In genomic region chr5:89105836-89106235, GRCh38 we compare ENCODE assay signal across 16 cellular contexts.
"Had no signal": no experiment of that assay in that cellular context is flagged by ENCODE, and none has a peak within 500 bp of the region (broad histone marks: within the 10 kb centered on the region; RNA-seq: fewer than 3 reads in every experiment).

No MANE protein-coding gene starts in this region.

- H3K4me3 ChIP-seq: sigmoid colon, SJCRH30, tibial nerve had no signal

- H3K79me2 ChIP-seq: parathyroid adenoma had no signal

- H3K27ac Mint-ChIP-seq: activated CD4-positive, alpha-beta T cell treated with anti-CD3 and anti-CD28 coated beads, Interleukin-2, amount 10 ng/mL, durations not matched to agents 7 days and 5 days; activated naive CD8-positive, alpha-beta T cell treated with anti-CD3 and anti-CD28 coated beads for 36 hours; dendritic cell treated with granulocyte-macrophage colony-stimulating factor and Interleukin-4, amounts not matched to agents 40 ng/mL and 50 ng/mL, for 4 days; effector memory CD8-positive, alpha-beta T cell; naive thymus-derived CD8-positive, alpha-beta T cell; T-helper 2 cell treated with Interferon-gamma antibody and Interleukin-4, amounts not matched to agents 5 μg/mL and 100 μg/mL, for 36 hours had no signal

- H3K9me3 ChIP-seq: sigmoid colon, SJCRH30, tibial nerve had no signal

- H3K9ac ChIP-seq: parathyroid adenoma had no signal

- H2AFZ ChIP-seq: parathyroid adenoma had no signal

- H3K9me3 Mint-ChIP-seq: activated CD4-positive, alpha-beta T cell treated with anti-CD3 and anti-CD28 coated beads, Interleukin-2, amount 10 ng/mL, durations not matched to agents 7 days and 5 days; T-helper 2 cell treated with Interferon-gamma antibody and Interleukin-4, amounts not matched to agents 5 μg/mL and 100 μg/mL, for 36 hours had no signal

- H3K36me3 ChIP-seq: sigmoid colon, SJCRH30, tibial nerve had no signal

- H3K4me1 Mint-ChIP-seq: activated CD4-positive, alpha-beta T cell treated with anti-CD3 and anti-CD28 coated beads, Interleukin-2, amount 10 ng/mL, durations not matched to agents 7 days and 5 days; activated naive CD8-positive, alpha-beta T cell treated with anti-CD3 and anti-CD28 coated beads for 36 hours; naive thymus-derived CD8-positive, alpha-beta T cell had no signal

- H3K4me1 ChIP-seq: parathyroid adenoma, sigmoid colon, tibial nerve had no signal

- DNase-seq: activated CD4-positive, alpha-beta T cell treated with anti-CD3 and anti-CD28 coated beads, Interleukin-2, amount 10 ng/mL, durations not matched to agents 7 days and 5 days; activated CD8-positive, alpha-beta memory T cell treated with anti-CD3 and anti-CD28 coated beads, Interleukin-2, amount 50 U/mL, for 48 hours; activated gamma-delta T cell treated with Interleukin-2 at 50 U/mL for 16 hours; activated naive CD8-positive, alpha-beta T cell treated with anti-CD3 and anti-CD28 coated beads for 36 hours; amygdala; cerebellar nuclear complex; effector memory CD8-positive, alpha-beta T cell; naive thymus-derived CD8-positive, alpha-beta T cell; sigmoid colon; stimulated activated CD4-positive, alpha-beta T cell treated with anti-CD3 and anti-CD28 coated beads, Interleukin-1b, Interleukin-23, amount 100 ng/mL, for 48 hours; stimulated activated naive B cell treated with anti-CD40 and anti-IgM and Interleukin-4, amounts not matched to agents 10 μg/mL and 1 μg/mL and 100 μg/mL, for 72 hours had no signal

- H3K4me3 Mint-ChIP-seq: activated CD4-positive, alpha-beta T cell treated with anti-CD3 and anti-CD28 coated beads, Interleukin-2, amount 10 ng/mL, durations not matched to agents 7 days and 5 days; activated naive CD8-positive, alpha-beta T cell treated with anti-CD3 and anti-CD28 coated beads for 36 hours; dendritic cell treated with granulocyte-macrophage colony-stimulating factor and Interleukin-4, amounts not matched to agents 40 ng/mL and 50 ng/mL, for 4 days; effector memory CD8-positive, alpha-beta T cell; naive thymus-derived CD8-positive, alpha-beta T cell; stimulated activated naive B cell treated with anti-CD40 and anti-IgM and Interleukin-4, amounts not matched to agents 10 μg/mL and 1 μg/mL and 100 μg/mL, for 72 hours; T-helper 2 cell treated with Interferon-gamma antibody and Interleukin-4, amounts not matched to agents 5 μg/mL and 100 μg/mL, for 36 hours had no signal

- H3K27me3 ChIP-seq: sigmoid colon, SJCRH30, tibial nerve had no signal

- H3K27me3 Mint-ChIP-seq: activated CD4-positive, alpha-beta T cell treated with anti-CD3 and anti-CD28 coated beads, Interleukin-2, amount 10 ng/mL, durations not matched to agents 7 days and 5 days; dendritic cell treated with granulocyte-macrophage colony-stimulating factor and Interleukin-4, amounts not matched to agents 40 ng/mL and 50 ng/mL, for 4 days; effector memory CD8-positive, alpha-beta T cell; stimulated activated naive B cell treated with anti-CD40 and anti-IgM and Interleukin-4, amounts not matched to agents 10 μg/mL and 1 μg/mL and 100 μg/mL, for 72 hours had no signal

- H3K27ac ChIP-seq: parathyroid adenoma, sigmoid colon, SJCRH30, tibial nerve had no signal

- H3K36me3 Mint-ChIP-seq: activated naive CD8-positive, alpha-beta T cell treated with anti-CD3 and anti-CD28 coated beads for 36 hours; naive thymus-derived CD8-positive, alpha-beta T cell had no signal
